In the genomic region with DNA sequence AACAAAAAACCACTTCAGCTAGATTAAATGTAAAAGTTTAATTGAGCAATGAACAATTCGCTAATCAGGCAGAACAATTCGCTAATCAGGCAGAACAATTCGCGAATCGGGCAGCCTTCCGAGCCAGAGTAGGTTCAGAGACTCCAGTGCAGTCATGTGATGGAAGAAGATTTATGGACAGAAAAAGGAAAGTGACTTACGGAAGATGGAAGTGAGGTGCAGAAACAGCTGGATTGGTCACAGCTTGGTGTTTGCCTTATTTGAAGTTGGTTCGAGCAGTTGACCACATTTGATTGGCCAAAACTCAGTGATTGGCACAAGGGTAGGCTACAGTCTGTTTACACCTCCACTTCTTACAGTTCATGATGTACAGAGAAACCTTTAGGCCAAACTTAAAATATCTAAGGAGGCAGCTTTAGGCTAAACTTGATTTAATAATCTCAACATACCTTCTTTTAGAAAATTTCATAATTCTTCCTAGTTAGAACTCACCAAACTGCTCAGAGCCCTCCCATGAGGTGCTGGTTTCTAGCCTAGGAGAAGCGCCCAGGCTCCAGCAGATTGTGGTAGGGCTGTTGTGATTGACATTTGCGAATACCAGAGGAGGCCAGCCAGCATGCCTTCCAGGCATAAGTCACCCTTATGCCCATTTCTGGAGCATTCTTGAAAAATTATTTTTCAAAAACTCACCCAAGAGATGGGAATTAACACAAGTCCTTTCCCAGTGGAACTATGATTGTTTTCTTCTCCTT, we compare ENCODE assay signal across 1 cellular context.
TF ChIP-seq lines count a peak whose summit lies in the region.

No MANE protein-coding gene starts in this region.

TF ChIP-seq in K562, 482 proteins besides CTCF, POLR2A, EP300 and RAD21:
- TF ChIP-seq, protein P1, sequence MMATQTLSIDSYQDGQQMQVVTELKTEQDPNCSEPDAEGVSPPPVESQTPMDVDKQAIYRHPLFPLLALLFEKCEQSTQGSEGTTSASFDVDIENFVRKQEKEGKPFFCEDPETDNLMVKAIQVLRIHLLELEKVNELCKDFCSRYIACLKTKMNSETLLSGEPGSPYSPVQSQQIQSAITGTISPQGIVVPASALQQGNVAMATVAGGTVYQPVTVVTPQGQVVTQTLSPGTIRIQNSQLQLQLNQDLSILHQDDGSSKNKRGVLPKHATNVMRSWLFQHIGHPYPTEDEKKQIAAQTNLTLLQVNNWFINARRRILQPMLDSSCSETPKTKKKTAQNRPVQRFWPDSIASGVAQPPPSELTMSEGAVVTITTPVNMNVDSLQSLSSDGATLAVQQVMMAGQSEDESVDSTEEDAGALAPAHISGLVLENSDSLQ (IDR thresholded peaks at IDR 0.05): peak; percentile 49
- no peak for TF ChIP-seq CHD7 (IDR thresholded peaks at IDR 0.05; ENCODE audit: low read depth, low read length)
- peak; percentile 60 for TF ChIP-seq MEIS2 (IDR thresholded peaks at IDR 0.05; ENCODE audit: partially characterized antibody)
- TF ChIP-seq, protein P2, sequence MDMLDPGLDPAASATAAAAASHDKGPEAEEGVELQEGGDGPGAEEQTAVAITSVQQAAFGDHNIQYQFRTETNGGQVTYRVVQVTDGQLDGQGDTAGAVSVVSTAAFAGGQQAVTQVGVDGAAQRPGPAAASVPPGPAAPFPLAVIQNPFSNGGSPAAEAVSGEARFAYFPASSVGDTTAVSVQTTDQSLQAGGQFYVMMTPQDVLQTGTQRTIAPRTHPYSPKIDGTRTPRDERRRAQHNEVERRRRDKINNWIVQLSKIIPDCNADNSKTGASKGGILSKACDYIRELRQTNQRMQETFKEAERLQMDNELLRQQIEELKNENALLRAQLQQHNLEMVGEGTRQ (CRISPR knock-in tag; IDR thresholded peaks at IDR 0.05): 0 out of 2 replicates have a peak, but pooled peaks have one; percentile 5
- TF ChIP-seq, protein P3, sequence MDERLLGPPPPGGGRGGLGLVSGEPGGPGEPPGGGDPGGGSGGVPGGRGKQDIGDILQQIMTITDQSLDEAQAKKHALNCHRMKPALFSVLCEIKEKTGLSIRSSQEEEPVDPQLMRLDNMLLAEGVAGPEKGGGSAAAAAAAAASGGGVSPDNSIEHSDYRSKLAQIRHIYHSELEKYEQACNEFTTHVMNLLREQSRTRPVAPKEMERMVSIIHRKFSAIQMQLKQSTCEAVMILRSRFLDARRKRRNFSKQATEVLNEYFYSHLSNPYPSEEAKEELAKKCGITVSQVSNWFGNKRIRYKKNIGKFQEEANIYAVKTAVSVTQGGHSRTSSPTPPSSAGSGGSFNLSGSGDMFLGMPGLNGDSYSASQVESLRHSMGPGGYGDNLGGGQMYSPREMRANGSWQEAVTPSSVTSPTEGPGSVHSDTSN (CRISPR knock-in tag; IDR thresholded peaks at IDR 0.05; ENCODE audit: low read depth): no peak
- TF ChIP-seq, protein P3 (tag; conservative IDR thresholded peaks at IDR 0.05; ENCODE audit: low read depth): peak; percentile 81
- TF ChIP-seq, protein P4, sequence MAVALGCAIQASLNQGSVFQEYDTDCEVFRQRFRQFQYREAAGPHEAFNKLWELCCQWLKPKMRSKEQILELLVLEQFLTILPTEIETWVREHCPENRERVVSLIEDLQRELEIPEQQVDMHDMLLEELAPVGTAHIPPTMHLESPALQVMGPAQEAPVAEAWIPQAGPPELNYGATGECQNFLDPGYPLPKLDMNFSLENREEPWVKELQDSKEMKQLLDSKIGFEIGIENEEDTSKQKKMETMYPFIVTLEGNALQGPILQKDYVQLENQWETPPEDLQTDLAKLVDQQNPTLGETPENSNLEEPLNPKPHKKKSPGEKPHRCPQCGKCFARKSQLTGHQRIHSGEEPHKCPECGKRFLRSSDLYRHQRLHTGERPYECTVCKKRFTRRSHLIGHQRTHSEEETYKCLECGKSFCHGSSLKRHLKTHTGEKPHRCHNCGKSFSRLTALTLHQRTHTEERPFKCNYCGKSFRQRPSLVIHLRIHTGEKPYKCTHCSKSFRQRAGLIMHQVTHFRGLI (CRISPR knock-in tag; IDR thresholded peaks at IDR 0.05): peak; percentile 95; the same call in 1 of the 2 replicates
- no peak for TF ChIP-seq IRF1 (CRISPR knock-in tag; IDR thresholded peaks at IDR 0.05; ENCODE audit: borderline replicate concordance)
- TF ChIP-seq CBX2 (IDR thresholded peaks at IDR 0.05; ENCODE audit: insufficient read depth, low read length, poor library complexity, severe bottlenecking): peak; percentile 21
